In genomic region chr4:158209825-158210807, GRCh38 we compare ENCODE assay signal across 8 cellular contexts. TPM values are rescaled to one million over a fixed set of nuclear protein-coding genes. Genes with fewer than 3 reads are reported as not detected.
DNase-seq lines count a peak whose midpoint lies in the region; ATAC-seq and TF ChIP-seq lines count a peak whose summit lies in the region.

TSS of gene TMEM144 (plus strand) at chr4:158210486. CDS start at chr4:158212668, 2,182 bp downstream.

- ATAC-seq in GM18517 (IDR thresholded peaks at IDR 0.05; ENCODE audit: unreplicated experiment) = peak; percentile 93
- ATAC-seq in HG03025 (IDR thresholded peaks at IDR 0.05; ENCODE audit: low FRiP score, unreplicated experiment) = peak; percentile 81
- ATAC-seq in natural killer cell = peak; percentile 82 to 87 (median 84)

- no peaks in the 10 kb centered on the region for H3K27me3 Mint-ChIP-seq in natural killer cell (ENCODE audit: low read depth in 2 of 2)

- H3K4me1 Mint-ChIP-seq in natural killer cell = peaks cover 7 to 13% of the 10 kb centered on the region in 2 donors

- no peaks in the 10 kb centered on the region for H3K27me3 ChIP-seq in subcutaneous abdominal adipose tissue (ENCODE audit: control insufficient read depth in 5 of 5, insufficient read depth in 4 of 5, low read length in 5 of 5)

- peak; percentile 83 to 85 for DNase-seq in NOMO-1 (lab: John Stamatoyannopoulos, UW; ENCODE audit: unreplicated experiment in 2 of 2)
- peak; percentile 8 for DNase-seq in activated gamma-delta T cell (lab: John Stamatoyannopoulos, UW)
- peak; percentile 82 for DNase-seq in fibroblast of villous mesenchyme (ENCODE audit: low read depth)
- peak; percentile 26 for DNase-seq in natural killer cell

- H3K4me3 ChIP-seq in fibroblast of villous mesenchyme (ENCODE audit: low read depth, low read length) = peak within 1 kb of the TSS; percentile 62
- peak within 1 kb of the TSS; percentile 58 to 79 (median 68) for H3K4me3 ChIP-seq in subcutaneous abdominal adipose tissue (ENCODE audit: low read depth in 1 of 5, low read length in 5 of 5)

- peaks cover 0 to 4% (median 0%) of the 10 kb centered on the region in 5 donors for H3K36me3 ChIP-seq in subcutaneous abdominal adipose tissue (ENCODE audit: control insufficient read depth in 5 of 5, insufficient read depth in 5 of 5, low read length in 5 of 5)

- H3K9me3 ChIP-seq in subcutaneous abdominal adipose tissue (ENCODE audit: control insufficient read depth in 5 of 5, low read length in 5 of 5) = no peaks in the 10 kb centered on the region

- peak within 1 kb of the TSS in 1 of 2 donors; percentile 61 for H3K27ac Mint-ChIP-seq in natural killer cell

- H3K9ac ChIP-seq in subcutaneous abdominal adipose tissue (ENCODE audit: low read length in 5 of 5) = peak within 1 kb of the TSS; percentile 64 to 98 (median 83)

- H3K9me3 Mint-ChIP-seq in natural killer cell = peaks cover 0 to 3% of the 10 kb centered on the region in 2 donors

- H3K27ac ChIP-seq in 22Rv1 (peak within 1 kb of the TSS; percentile 82), subcutaneous abdominal adipose tissue (ENCODE audit: low read depth, low read length) (peak within 1 kb of the TSS; percentile 96)

- H3K36me3 Mint-ChIP-seq in natural killer cell = no peaks in the 10 kb centered on the region

- TF ChIP-seq CTCF in 22Rv1 (IDR thresholded peaks at IDR 0.05) = peak; percentile 33
- peak; percentile 25 for TF ChIP-seq CTCF in fibroblast of villous mesenchyme (IDR thresholded peaks at IDR 0.05; ENCODE audit: insufficient read depth, low read depth, low read length)
- no peak for TF ChIP-seq CTCF in natural killer cell (IDR thresholded peaks at IDR 0.05)

- intact Hi-C loops in natural killer cell (cut with micrococcal nuclease) = no loop called here

- H3K4me3 Mint-ChIP-seq in natural killer cell = peak within 1 kb of the TSS; percentile 86

- H3K4me1 ChIP-seq in subcutaneous abdominal adipose tissue (ENCODE audit: control insufficient read depth in 5 of 5, insufficient read depth in 5 of 5, low read length in 5 of 5) = peaks cover 4 to 15% (median 12%) of the 10 kb centered on the region in 5 donors

RNA-seq across cellular contexts. Expression of gene TMEM144, which starts in this region (rescaled TPM):
- 4.2 and 7.3 TPM in 2 replicates for total RNA-seq in fibroblast of villous mesenchyme
- under 1 TPM in 2 of 3 donors, not detected in 1; 0.31 to 0.78 TPM for total RNA-seq in natural killer cell

Comparison
In these comparisons a context has a peak if more than half of its experiments do, and no peak if none do; other contexts are left out.
1. Peak in every context shown above with its lines: DNase-seq, ATAC-seq, H3K4me3 ChIP-seq and H3K27ac ChIP-seq.
2. Peak in DNase-seq and ATAC-seq in natural killer cell; RNA of the gene not detected or under 1 TPM.
3. DNase-seq: peak in every context shown above with its lines; median percentile 84 in NOMO-1; 82 in fibroblast of villous mesenchyme; 26 in natural killer cell; 8 in activated gamma-delta T cell.